ENCODE assay signal across 1 cellular context in the genomic region with DNA sequence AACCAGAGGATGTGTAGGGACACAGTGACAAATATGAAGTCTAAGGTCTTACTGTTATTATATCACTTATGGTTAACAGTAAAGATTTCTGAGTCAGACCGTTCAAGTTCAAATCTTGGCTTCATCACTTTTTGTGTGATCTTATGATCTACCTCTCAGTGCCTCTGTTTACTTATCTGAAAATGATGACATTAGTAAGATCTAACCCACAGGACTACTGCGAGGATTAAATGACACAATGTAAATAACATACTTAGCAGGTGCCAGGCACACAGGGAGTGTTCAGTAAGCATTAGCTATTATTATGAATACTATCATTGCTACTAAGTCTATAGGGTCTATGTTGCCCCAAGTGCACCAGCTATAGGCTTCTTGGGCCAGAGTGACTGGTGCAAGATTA.
TF ChIP-seq lines count a peak whose summit lies in the region.

No MANE protein-coding gene starts in this region.

TF ChIP-seq in SK-N-SH, 30 proteins besides CTCF, POLR2A, EP300 and RAD21 (continued from another document):
- TF ChIP-seq REST (IDR thresholded peaks at IDR 0.05; ENCODE audit: low read depth, low read length) (no peak), SMC3 (IDR thresholded peaks at IDR 0.05; ENCODE audit: low read depth, low read length) (no peak), MXI1 (IDR thresholded peaks at IDR 0.05; ENCODE audit: low read depth, low read length) (no peak), FOXJ3 (CRISPR knock-in tag; IDR thresholded peaks at IDR 0.05) (no peak), SIN3A (IDR thresholded peaks at IDR 0.05; ENCODE audit: borderline replicate concordance, low read depth, low read length) (no peak), MAX (IDR thresholded peaks at IDR 0.05; ENCODE audit: low read depth) (no peak), MEF2A (IDR thresholded peaks at IDR 0.05; ENCODE audit: borderline replicate concordance, low read depth) (no peak), ZBTB33 (IDR thresholded peaks at IDR 0.05; ENCODE audit: borderline replicate concordance, low read depth) (no peak), TAF1 (IDR thresholded peaks at IDR 0.05; ENCODE audit: borderline replicate concordance, low read depth, low read length) (no peak), FOXM1 (IDR thresholded peaks at IDR 0.05; ENCODE audit: low read depth) (no peak), NRF1 (IDR thresholded peaks at IDR 0.05; ENCODE audit: low read depth, low read length) (no peak)
